1 cellular context compared by ENCODE assay signal in the genomic region with DNA sequence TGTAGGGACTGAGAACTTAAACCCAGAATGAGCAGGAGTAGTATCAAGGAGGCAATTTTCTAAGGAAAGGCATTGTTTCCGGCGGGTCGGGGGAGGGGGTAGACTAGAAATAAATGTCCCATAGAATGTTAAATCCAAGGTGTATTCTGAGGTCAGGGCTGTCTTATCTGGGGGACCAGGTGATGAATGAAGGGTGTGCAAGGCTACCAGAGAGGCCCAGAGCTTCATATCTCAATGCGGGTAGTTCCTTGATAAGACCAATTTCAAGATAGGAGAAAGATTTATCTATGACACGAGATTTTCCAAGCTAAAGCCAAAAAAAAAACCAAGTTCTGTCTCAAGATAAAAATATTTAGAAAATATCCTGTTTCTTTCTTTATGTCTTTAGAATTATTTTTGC.
TF ChIP-seq lines count a peak whose summit lies in the region.

No MANE protein-coding gene starts in this region.

TF ChIP-seq in K562, 482 proteins besides CTCF, POLR2A, EP300 and RAD21 (continued from another document):
- TF ChIP-seq, protein P1, sequence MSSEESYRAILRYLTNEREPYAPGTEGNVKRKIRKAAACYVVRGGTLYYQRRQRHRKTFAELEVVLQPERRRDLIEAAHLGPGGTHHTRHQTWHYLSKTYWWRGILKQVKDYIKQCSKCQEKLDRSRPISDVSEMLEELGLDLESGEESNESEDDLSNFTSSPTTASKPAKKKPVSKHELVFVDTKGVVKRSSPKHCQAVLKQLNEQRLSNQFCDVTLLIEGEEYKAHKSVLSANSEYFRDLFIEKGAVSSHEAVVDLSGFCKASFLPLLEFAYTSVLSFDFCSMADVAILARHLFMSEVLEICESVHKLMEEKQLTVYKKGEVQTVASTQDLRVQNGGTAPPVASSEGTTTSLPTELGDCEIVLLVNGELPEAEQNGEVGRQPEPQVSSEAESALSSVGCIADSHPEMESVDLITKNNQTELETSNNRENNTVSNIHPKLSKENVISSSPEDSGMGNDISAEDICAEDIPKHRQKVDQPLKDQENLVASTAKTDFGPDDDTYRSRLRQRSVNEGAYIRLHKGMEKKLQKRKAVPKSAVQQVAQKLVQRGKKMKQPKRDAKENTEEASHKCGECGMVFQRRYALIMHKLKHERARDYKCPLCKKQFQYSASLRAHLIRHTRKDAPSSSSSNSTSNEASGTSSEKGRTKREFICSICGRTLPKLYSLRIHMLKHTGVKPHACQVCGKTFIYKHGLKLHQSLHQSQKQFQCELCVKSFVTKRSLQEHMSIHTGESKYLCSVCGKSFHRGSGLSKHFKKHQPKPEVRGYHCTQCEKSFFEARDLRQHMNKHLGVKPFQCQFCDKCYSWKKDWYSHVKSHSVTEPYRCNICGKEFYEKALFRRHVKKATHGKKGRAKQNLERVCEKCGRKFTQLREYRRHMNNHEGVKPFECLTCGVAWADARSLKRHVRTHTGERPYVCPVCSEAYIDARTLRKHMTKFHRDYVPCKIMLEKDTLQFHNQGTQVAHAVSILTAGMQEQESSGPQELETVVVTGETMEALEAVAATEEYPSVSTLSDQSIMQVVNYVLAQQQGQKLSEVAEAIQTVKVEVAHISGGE (CRISPR knock-in tag; IDR thresholded peaks at IDR 0.05) = no peak
- no peak for TF ChIP-seq NELFE (IDR thresholded peaks at IDR 0.05; ENCODE audit: insufficient read depth, insufficient read length)
- 0 out of 2 replicates have a peak, but pooled peaks have one; percentile 17 for TF ChIP-seq CREM (IDR thresholded peaks at IDR 0.05; ENCODE audit: low read depth)
- TF ChIP-seq, protein P2, sequence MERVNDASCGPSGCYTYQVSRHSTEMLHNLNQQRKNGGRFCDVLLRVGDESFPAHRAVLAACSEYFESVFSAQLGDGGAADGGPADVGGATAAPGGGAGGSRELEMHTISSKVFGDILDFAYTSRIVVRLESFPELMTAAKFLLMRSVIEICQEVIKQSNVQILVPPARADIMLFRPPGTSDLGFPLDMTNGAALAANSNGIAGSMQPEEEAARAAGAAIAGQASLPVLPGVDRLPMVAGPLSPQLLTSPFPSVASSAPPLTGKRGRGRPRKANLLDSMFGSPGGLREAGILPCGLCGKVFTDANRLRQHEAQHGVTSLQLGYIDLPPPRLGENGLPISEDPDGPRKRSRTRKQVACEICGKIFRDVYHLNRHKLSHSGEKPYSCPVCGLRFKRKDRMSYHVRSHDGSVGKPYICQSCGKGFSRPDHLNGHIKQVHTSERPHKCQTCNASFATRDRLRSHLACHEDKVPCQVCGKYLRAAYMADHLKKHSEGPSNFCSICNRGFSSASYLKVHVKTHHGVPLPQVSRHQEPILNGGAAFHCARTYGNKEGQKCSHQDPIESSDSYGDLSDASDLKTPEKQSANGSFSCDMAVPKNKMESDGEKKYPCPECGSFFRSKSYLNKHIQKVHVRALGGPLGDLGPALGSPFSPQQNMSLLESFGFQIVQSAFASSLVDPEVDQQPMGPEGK (CRISPR knock-in tag; IDR thresholded peaks at IDR 0.05; ENCODE audit: borderline replicate concordance) = no peak
- peak; percentile 66; the same call in 1 of the 2 replicates for TF ChIP-seq SMARCE1 (IDR thresholded peaks at IDR 0.05)
- no peak for TF ChIP-seq RBM22 (IDR thresholded peaks at IDR 0.05; ENCODE audit: low read depth, low read length, poor library complexity, severe bottlenecking)
- TF ChIP-seq, protein P3, sequence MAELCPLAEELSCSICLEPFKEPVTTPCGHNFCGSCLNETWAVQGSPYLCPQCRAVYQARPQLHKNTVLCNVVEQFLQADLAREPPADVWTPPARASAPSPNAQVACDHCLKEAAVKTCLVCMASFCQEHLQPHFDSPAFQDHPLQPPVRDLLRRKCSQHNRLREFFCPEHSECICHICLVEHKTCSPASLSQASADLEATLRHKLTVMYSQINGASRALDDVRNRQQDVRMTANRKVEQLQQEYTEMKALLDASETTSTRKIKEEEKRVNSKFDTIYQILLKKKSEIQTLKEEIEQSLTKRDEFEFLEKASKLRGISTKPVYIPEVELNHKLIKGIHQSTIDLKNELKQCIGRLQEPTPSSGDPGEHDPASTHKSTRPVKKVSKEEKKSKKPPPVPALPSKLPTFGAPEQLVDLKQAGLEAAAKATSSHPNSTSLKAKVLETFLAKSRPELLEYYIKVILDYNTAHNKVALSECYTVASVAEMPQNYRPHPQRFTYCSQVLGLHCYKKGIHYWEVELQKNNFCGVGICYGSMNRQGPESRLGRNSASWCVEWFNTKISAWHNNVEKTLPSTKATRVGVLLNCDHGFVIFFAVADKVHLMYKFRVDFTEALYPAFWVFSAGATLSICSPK (IDR thresholded peaks at IDR 0.05; ENCODE audit: borderline replicate concordance) = no peak
- TF ChIP-seq CBFA2T2 (conservative IDR thresholded peaks at IDR 0.05) = peak; percentile 74
- no peak for TF ChIP-seq SNIP1 (IDR thresholded peaks at IDR 0.05; ENCODE audit: low read depth)
- TF ChIP-seq ZNF184 (CRISPR knock-in tag; IDR thresholded peaks at IDR 0.05) = no peak
- peak; percentile 69 to 73 for TF ChIP-seq KDM1A (IDR thresholded peaks at IDR 0.05)
- no peak; the same call in 1 of the 2 replicates for TF ChIP-seq ZFX (CRISPR knock-in tag; IDR thresholded peaks at IDR 0.05)
- TF ChIP-seq RFX5 (IDR thresholded peaks at IDR 0.05; ENCODE audit: low read depth, low read length) = no peak
- no peak for TF ChIP-seq SAP30 (IDR thresholded peaks at IDR 0.05; ENCODE audit: borderline replicate concordance, insufficient read depth, low read depth, low read length, poor library complexity, severe bottlenecking)
- TF ChIP-seq HIVEP1 (CRISPR knock-in tag; IDR thresholded peaks at IDR 0.05) = no peak
- 0 out of 2 replicates have a peak, but pooled peaks have one; percentile 13 for TF ChIP-seq MBD2 (IDR thresholded peaks at IDR 0.05; ENCODE audit: borderline replicate concordance, low read depth)
- peak; percentile 73; the same call in 1 of the 2 replicates for TF ChIP-seq SMARCA4 (IDR thresholded peaks at IDR 0.05)
- TF ChIP-seq EHMT2 (IDR thresholded peaks at IDR 0.05) = no peak
- 0 out of 2 replicates have a peak, but pooled peaks have one; percentile 14 for TF ChIP-seq CTBP1 (IDR thresholded peaks at IDR 0.05; ENCODE audit: borderline replicate concordance)
- TF ChIP-seq NCOR1 (IDR thresholded peaks at IDR 0.05) = peak; percentile 74
- TF ChIP-seq NFIC (IDR thresholded peaks at IDR 0.05) = peak; percentile 25; the same call in 1 of the 2 replicates
- TF ChIP-seq, protein P4, sequence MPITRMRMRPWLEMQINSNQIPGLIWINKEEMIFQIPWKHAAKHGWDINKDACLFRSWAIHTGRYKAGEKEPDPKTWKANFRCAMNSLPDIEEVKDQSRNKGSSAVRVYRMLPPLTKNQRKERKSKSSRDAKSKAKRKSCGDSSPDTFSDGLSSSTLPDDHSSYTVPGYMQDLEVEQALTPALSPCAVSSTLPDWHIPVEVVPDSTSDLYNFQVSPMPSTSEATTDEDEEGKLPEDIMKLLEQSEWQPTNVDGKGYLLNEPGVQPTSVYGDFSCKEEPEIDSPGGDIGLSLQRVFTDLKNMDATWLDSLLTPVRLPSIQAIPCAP (CRISPR knock-in tag; IDR thresholded peaks at IDR 0.05; ENCODE audit: borderline replicate concordance) = no peak
- TF ChIP-seq, protein P5, sequence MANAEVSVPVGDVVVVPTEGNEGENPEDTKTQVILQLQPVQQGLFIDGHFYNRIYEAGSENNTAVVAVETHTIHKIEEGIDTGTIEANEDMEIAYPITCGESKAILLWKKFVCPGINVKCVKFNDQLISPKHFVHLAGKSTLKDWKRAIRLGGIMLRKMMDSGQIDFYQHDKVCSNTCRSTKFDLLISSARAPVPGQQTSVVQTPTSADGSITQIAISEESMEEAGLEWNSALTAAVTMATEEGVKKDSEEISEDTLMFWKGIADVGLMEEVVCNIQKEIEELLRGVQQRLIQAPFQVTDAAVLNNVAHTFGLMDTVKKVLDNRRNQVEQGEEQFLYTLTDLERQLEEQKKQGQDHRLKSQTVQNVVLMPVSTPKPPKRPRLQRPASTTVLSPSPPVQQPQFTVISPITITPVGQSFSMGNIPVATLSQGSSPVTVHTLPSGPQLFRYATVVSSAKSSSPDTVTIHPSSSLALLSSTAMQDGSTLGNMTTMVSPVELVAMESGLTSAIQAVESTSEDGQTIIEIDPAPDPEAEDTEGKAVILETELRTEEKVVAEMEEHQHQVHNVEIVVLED (CRISPR knock-in tag; IDR thresholded peaks at IDR 0.05) = no peak
- TF ChIP-seq KLF16 (IDR thresholded peaks at IDR 0.05) = peak; percentile 61
- TF ChIP-seq TCF3 (CRISPR knock-in tag; IDR thresholded peaks at IDR 0.05) = peak; percentile 68
- TF ChIP-seq, protein P6, sequence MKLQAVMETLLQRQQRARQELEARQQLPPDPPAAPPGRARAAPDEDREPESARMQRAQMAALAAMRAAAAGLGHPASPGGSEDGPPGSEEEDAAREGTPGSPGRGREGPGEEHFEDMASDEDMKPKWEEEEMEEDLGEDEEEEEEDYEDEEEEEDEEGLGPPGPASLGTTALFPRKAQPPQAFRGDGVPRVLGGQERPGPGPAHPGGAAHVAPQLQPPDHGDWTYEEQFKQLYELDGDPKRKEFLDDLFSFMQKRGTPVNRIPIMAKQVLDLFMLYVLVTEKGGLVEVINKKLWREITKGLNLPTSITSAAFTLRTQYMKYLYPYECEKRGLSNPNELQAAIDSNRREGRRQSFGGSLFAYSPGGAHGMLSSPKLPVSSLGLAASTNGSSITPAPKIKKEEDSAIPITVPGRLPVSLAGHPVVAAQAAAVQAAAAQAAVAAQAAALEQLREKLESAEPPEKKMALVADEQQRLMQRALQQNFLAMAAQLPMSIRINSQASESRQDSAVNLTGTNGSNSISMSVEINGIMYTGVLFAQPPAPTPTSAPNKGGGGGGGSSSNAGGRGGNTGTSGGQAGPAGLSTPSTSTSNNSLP (IDR thresholded peaks at IDR 0.05; ENCODE audit: borderline replicate concordance, low read depth, low read length) = 0 out of 2 replicates have a peak, but pooled peaks have one; percentile 36
- TF ChIP-seq MEIS2 (IDR thresholded peaks at IDR 0.05; ENCODE audit: partially characterized antibody) = peak; percentile 86
- TF ChIP-seq HOXB6 (CRISPR knock-in tag; IDR thresholded peaks at IDR 0.05; ENCODE audit: borderline replicate concordance) = no peak
- no peak for TF ChIP-seq IFI16 (CRISPR knock-in tag; IDR thresholded peaks at IDR 0.05)
- TF ChIP-seq, protein P7, sequence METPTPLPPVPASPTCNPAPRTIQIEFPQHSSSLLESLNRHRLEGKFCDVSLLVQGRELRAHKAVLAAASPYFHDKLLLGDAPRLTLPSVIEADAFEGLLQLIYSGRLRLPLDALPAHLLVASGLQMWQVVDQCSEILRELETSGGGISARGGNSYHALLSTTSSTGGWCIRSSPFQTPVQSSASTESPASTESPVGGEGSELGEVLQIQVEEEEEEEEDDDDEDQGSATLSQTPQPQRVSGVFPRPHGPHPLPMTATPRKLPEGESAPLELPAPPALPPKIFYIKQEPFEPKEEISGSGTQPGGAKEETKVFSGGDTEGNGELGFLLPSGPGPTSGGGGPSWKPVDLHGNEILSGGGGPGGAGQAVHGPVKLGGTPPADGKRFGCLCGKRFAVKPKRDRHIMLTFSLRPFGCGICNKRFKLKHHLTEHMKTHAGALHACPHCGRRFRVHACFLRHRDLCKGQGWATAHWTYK (CRISPR knock-in tag; IDR thresholded peaks at IDR 0.05) = 0 out of 2 replicates have a peak, but pooled peaks have one; percentile 14
- TF ChIP-seq ZNF77 (CRISPR knock-in tag; IDR thresholded peaks at IDR 0.05) = no peak
- no peak for TF ChIP-seq NFATC3 (IDR thresholded peaks at IDR 0.05)
- TF ChIP-seq ZNF140 (CRISPR knock-in tag; IDR thresholded peaks at IDR 0.05) = no peak
- no peak for TF ChIP-seq EGR1 (conservative IDR thresholded peaks at IDR 0.05)
- no peak for TF ChIP-seq E2F3 (CRISPR knock-in tag; IDR thresholded peaks at IDR 0.05)
- TF ChIP-seq, protein P8, sequence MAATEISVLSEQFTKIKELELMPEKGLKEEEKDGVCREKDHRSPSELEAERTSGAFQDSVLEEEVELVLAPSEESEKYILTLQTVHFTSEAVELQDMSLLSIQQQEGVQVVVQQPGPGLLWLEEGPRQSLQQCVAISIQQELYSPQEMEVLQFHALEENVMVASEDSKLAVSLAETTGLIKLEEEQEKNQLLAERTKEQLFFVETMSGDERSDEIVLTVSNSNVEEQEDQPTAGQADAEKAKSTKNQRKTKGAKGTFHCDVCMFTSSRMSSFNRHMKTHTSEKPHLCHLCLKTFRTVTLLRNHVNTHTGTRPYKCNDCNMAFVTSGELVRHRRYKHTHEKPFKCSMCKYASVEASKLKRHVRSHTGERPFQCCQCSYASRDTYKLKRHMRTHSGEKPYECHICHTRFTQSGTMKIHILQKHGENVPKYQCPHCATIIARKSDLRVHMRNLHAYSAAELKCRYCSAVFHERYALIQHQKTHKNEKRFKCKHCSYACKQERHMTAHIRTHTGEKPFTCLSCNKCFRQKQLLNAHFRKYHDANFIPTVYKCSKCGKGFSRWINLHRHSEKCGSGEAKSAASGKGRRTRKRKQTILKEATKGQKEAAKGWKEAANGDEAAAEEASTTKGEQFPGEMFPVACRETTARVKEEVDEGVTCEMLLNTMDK (IDR thresholded peaks at IDR 0.05; ENCODE audit: borderline replicate concordance, insufficient read depth, low read depth, low read length, poor library complexity, severe bottlenecking) = no peak
- TF ChIP-seq ZNF584 (CRISPR knock-in tag; IDR thresholded peaks at IDR 0.05; ENCODE audit: low read depth) = no peak
- TF ChIP-seq, protein P9, sequence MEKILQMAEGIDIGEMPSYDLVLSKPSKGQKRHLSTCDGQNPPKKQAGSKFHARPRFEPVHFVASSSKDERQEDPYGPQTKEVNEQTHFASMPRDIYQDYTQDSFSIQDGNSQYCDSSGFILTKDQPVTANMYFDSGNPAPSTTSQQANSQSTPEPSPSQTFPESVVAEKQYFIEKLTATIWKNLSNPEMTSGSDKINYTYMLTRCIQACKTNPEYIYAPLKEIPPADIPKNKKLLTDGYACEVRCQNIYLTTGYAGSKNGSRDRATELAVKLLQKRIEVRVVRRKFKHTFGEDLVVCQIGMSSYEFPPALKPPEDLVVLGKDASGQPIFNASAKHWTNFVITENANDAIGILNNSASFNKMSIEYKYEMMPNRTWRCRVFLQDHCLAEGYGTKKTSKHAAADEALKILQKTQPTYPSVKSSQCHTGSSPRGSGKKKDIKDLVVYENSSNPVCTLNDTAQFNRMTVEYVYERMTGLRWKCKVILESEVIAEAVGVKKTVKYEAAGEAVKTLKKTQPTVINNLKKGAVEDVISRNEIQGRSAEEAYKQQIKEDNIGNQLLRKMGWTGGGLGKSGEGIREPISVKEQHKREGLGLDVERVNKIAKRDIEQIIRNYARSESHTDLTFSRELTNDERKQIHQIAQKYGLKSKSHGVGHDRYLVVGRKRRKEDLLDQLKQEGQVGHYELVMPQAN (IDR thresholded peaks at IDR 0.05; ENCODE audit: borderline replicate concordance) = no peak
- peak; percentile 87 for TF ChIP-seq CBFA2T3 (IDR thresholded peaks at IDR 0.05)
- peak; percentile 51; the same call in 1 of the 2 replicates for TF ChIP-seq MTA2 (IDR thresholded peaks at IDR 0.05; ENCODE audit: low read depth)
